ENCODE assay signal across 19 cellular contexts in the genomic region with DNA sequence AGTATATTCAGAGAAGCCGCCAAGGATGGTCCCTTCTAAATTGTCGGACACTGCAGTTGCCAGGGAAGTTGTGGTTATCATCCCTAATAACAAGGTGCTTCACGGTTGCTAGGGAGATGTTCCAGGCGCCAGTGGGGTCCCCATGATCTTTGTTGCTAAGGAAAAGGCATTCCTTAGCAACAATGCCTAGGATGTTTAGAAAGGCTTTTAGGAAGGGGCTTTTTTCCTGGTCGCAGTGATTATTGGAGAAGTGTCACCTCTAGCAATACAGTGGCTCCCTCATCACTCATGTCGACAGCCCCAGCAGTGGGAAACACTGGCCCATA. TPM values are rescaled to one million over a fixed set of nuclear protein-coding genes. Genes with fewer than 3 reads are reported as not detected.
"Had no signal": no experiment of that assay in that cellular context is flagged by ENCODE, and none has a peak within 500 bp of the region (broad histone marks: within the 10 kb centered on the region; RNA-seq: fewer than 3 reads in every experiment).

No MANE protein-coding gene starts in this region.

- H3K9me3 ChIP-seq: ascending aorta, lower lobe of right lung, ovary, testis had no signal

- FAIRE-seq: colon, urothelium cell line had no signal

- H3K36me3 ChIP-seq: ovary had no signal

- DNase-seq: activated naive CD4-positive, alpha-beta T cell treated with Interleukin-2 at 50 U/mL for 16 hours; activated naive CD8-positive, alpha-beta T cell treated with anti-CD3 and anti-CD28 coated beads, Interleukin-2, amount 50 U/mL, for 24 hours; effector CD4-positive, alpha-beta T cell; left cardiac atrium; ovary; stimulated activated CD4-positive, alpha-beta T cell treated with anti-CD3 and anti-CD28 coated beads, Interleukin-4, amount 100 ng/mL, for 1 hour; stimulated activated naive CD8-positive, alpha-beta T cell treated with anti-CD3 and anti-CD28 coated beads, Interleukin-15, amount 100 ng/mL, for 72 hours; T-helper 1 cell had no signal

- H3K9me3 Mint-ChIP-seq: activated CD4-positive, alpha-beta T cell treated with anti-CD3 and anti-CD28 coated beads, Interleukin-2, amount 10 ng/mL, durations not matched to agents 24 days and 14 days; activated naive CD8-positive, alpha-beta T cell treated with anti-CD3 and anti-CD28 coated beads, Interleukin-2, amount 50 U/mL, for 24 hours; naive thymus-derived CD4-positive, alpha-beta T cell; stimulated activated naive CD8-positive, alpha-beta T cell treated with anti-CD3 and anti-CD28 coated beads, Interleukin-15, amount 100 ng/mL, for 72 hours; WTC11 had no signal

- H3K4me1 ChIP-seq: ascending aorta, lower lobe of right lung, testis had no signal

- H3K4me1 Mint-ChIP-seq: activated CD4-positive, alpha-beta T cell treated with anti-CD3 and anti-CD28 coated beads, Interleukin-2, amount 10 ng/mL, durations not matched to agents 24 days and 14 days; activated naive CD8-positive, alpha-beta T cell treated with anti-CD3 and anti-CD28 coated beads, Interleukin-2, amount 50 U/mL, for 24 hours; stimulated activated naive CD8-positive, alpha-beta T cell treated with anti-CD3 and anti-CD28 coated beads, Interleukin-15, amount 100 ng/mL, for 72 hours had no signal

- H3K27me3 ChIP-seq: ascending aorta, cardiac muscle cell, ovary, testis had no signal

- H3K27ac ChIP-seq: ascending aorta, cardiac muscle cell, epithelial cell of prostate, lower lobe of right lung, ovary, testis had no signal

- H3K4me3 Mint-ChIP-seq: activated CD4-positive, alpha-beta T cell treated with anti-CD3 and anti-CD28 coated beads, Interleukin-2, amount 10 ng/mL, durations not matched to agents 24 days and 14 days; activated naive CD8-positive, alpha-beta T cell treated with anti-CD3 and anti-CD28 coated beads, Interleukin-2, amount 50 U/mL, for 24 hours; naive thymus-derived CD4-positive, alpha-beta T cell; stimulated activated naive CD8-positive, alpha-beta T cell treated with anti-CD3 and anti-CD28 coated beads, Interleukin-15, amount 100 ng/mL, for 72 hours; WTC11 had no signal

- H3K27ac Mint-ChIP-seq: activated CD4-positive, alpha-beta T cell treated with anti-CD3 and anti-CD28 coated beads, Interleukin-2, amount 10 ng/mL, durations not matched to agents 24 days and 14 days; activated naive CD8-positive, alpha-beta T cell treated with anti-CD3 and anti-CD28 coated beads, Interleukin-2, amount 50 U/mL, for 24 hours; stimulated activated naive CD8-positive, alpha-beta T cell treated with anti-CD3 and anti-CD28 coated beads, Interleukin-15, amount 100 ng/mL, for 72 hours had no signal

- H3K27me3 Mint-ChIP-seq: activated CD4-positive, alpha-beta T cell treated with anti-CD3 and anti-CD28 coated beads, Interleukin-2, amount 10 ng/mL, durations not matched to agents 24 days and 14 days; activated naive CD8-positive, alpha-beta T cell treated with anti-CD3 and anti-CD28 coated beads, Interleukin-2, amount 50 U/mL, for 24 hours; naive thymus-derived CD4-positive, alpha-beta T cell; stimulated activated naive CD8-positive, alpha-beta T cell treated with anti-CD3 and anti-CD28 coated beads, Interleukin-15, amount 100 ng/mL, for 72 hours had no signal

- H3K4me3 ChIP-seq: ascending aorta, cardiac muscle cell, lower lobe of right lung, ovary, testis had no signal

RNA-seq across cellular contexts. Expression of a gene that starts 6.3 kb away (rescaled TPM):
- total RNA-seq: glomerular endothelial cell had no signal
